In the genomic region with DNA sequence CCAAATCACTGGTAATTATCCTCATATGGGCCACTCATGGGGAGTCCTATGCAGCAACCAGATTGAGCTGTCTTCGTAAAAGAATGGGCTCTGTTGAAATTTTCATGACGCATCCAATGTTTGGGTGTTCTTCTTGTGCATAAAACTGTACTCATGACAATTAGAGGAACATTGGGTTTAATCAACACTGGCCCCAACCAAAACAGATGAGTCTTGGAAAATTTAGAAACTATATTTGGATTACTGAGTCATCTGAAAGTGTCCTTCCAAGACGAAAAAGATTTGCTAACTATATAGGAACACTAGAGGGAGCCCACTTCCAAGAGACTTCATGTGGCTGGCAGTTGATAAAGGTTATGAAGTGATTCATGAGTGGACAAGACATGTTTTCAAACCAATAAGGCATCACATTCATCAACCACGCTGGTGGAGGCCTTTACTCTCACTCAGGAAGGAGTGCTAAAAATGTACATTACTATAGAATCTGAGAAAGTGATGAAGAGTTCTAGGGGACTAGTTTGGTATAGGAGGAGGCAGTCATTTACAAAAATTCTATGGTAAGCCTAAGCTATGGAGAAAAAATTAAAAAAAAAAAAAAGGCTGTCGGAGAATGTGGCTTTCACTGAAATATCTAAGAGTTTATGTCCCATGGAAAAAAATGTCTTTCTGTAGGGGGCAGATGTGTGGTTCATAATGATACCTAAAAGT, we compare ENCODE assay signal across 8 cellular contexts.
A peak's percentile ranks its signal among the peaks of the same experiment; 100 is the strongest.
DNase-seq lines count a peak whose midpoint lies in the region; ATAC-seq lines count a peak whose summit lies in the region.

No MANE protein-coding gene starts in this region.

- H3K18ac ChIP-seq in neuronal stem cell (ENCODE audit: low read length) = no peak overlapping the region

- no peak overlapping the region for H2BK12ac ChIP-seq in neuronal stem cell (ENCODE audit: low read length)

- no peak overlapping the region for H3K14ac ChIP-seq in neuronal stem cell (ENCODE audit: low read length)

- H2BK120ac ChIP-seq in neuronal stem cell (ENCODE audit: low read depth, low read length) = no peak overlapping the region

- no peak overlapping the region for H2BK5ac ChIP-seq in neuronal stem cell (ENCODE audit: low read length)

- H2BK15ac ChIP-seq in neuronal stem cell (ENCODE audit: low read length) = no peak overlapping the region

- H3K23ac ChIP-seq in neuronal stem cell (ENCODE audit: low read depth, low read length, poor library complexity) = no peak overlapping the region

- no peak overlapping the region for H3K4me3 ChIP-seq in neuronal stem cell (ENCODE audit: low read length in 2 of 2)

- ATAC-seq in HG02938 (IDR thresholded peaks at IDR 0.05; ENCODE audit: unreplicated experiment) (no peak), HG03457 (IDR thresholded peaks at IDR 0.05; ENCODE audit: unreplicated experiment) (no peak), HG03378 (IDR thresholded peaks at IDR 0.05; ENCODE audit: unreplicated experiment) (no peak)

- H3K27me3 ChIP-seq in neuronal stem cell (ENCODE audit: control insufficient read depth in 3 of 3, insufficient read depth in 3 of 3, low read depth in 1 of 3, low read length in 3 of 3) = no peaks in the 10 kb centered on the region

- H3K4ac ChIP-seq in neuronal stem cell (ENCODE audit: low read length) = no peak overlapping the region

- H2AFZ ChIP-seq in neuronal stem cell (ENCODE audit: low read length) = no peak overlapping the region

- H3K9me3 ChIP-seq in neuronal stem cell (replicated peaks in 1 of 2; ENCODE audit: control insufficient read depth in 2 of 2, insufficient read depth in 1 of 2, low read depth in 1 of 2, low read length in 2 of 2) = peaks cover 0 to 2% of the 10 kb centered on the region in 2 donors

- no peaks in the 10 kb centered on the region for H3K36me3 ChIP-seq in neuronal stem cell (replicated peaks in 1 of 2; ENCODE audit: control insufficient read depth in 2 of 2, insufficient read depth in 2 of 2, low read length in 2 of 2)

- H3K4me1 ChIP-seq in neuronal stem cell (ENCODE audit: control insufficient read depth in 2 of 2, insufficient read depth in 1 of 2, low read depth in 1 of 2, low read length in 2 of 2) = no peaks in the 10 kb centered on the region

- no peak overlapping the region for H3K4me2 ChIP-seq in neuronal stem cell (ENCODE audit: insufficient read depth, low read length, poor library complexity, severe bottlenecking)

- H3K27ac ChIP-seq in neuronal stem cell (replicated peaks; ENCODE audit: low read length) = no peak overlapping the region

- no peak overlapping the region for H2AK5ac ChIP-seq in neuronal stem cell (ENCODE audit: low read depth, low read length)

- H3K79me1 ChIP-seq in neuronal stem cell (ENCODE audit: low read depth, low read length) = no peaks in the 10 kb centered on the region

- DNase-seq in AG08395 (ENCODE audit: low spot score) = peak; percentile 52
- peak; percentile 62 for DNase-seq in HT-29 (ENCODE audit: low spot score)
- DNase-seq in RKO (ENCODE audit: low spot score) = peak; percentile 88
- peak; percentile 8 for DNase-seq in globus pallidus (ENCODE audit: low spot score)
- no peak for DNase-seq in neuronal stem cell (ENCODE audit: low spot score)

- WGBS in neuronal stem cell (ENCODE audit: extremely low coverage in 2 of 2, insufficient read length in 2 of 2, insufficient replicate concordance in 1 of 2), 2 donors = no CpG with 5 or more reads among the region's 5 CpGs

- no peak overlapping the region for H4K91ac ChIP-seq in neuronal stem cell (ENCODE audit: low read depth, low read length, poor library complexity)

- no peak overlapping the region for H3K9ac ChIP-seq in neuronal stem cell (ENCODE audit: low read depth, low read length, poor library complexity)

- H4K8ac ChIP-seq in neuronal stem cell (ENCODE audit: low read depth, low read length) = no peak overlapping the region
